15 cellular contexts compared by ENCODE assay signal in genomic region chr11:45676522-45677095, GRCh38. TPM values are rescaled to one million over a fixed set of nuclear protein-coding genes. Genes with fewer than 3 reads are reported as not detected.
DNase-seq lines count a peak whose midpoint lies in the region; ATAC-seq and TF ChIP-seq lines count a peak whose summit lies in the region.
"Had no signal": no experiment of that assay in that cellular context is flagged by ENCODE, and none has a peak within 500 bp of the region (broad histone marks: within the 10 kb centered on the region; RNA-seq: fewer than 3 reads in every experiment).

No MANE protein-coding gene starts in this region.

- DNase-seq in sigmoid colon, result peak; percentile 39
- no peak for DNase-seq in COLO668 (lab: John Stamatoyannopoulos, UW; ENCODE audit: unreplicated experiment)
- DNase-seq in AML-193 (lab: John Stamatoyannopoulos, UW), result no peak
- no peak for DNase-seq in hepatocyte (ENCODE audit: low spot score)
- no peak for DNase-seq in SK-N-DZ (ENCODE audit: low spot score)
- DNase-seq: activated CD4-positive, alpha-beta memory T cell treated with anti-CD3 and anti-CD28 coated beads for 36 hours; activated effector memory CD4-positive, alpha-beta T cell treated with Interleukin-2 at 50 U/mL for 16 hours; CD4-positive, CD25-positive, alpha-beta regulatory T cell; heart right ventricle; left ventricle myocardium superior; NCI-H1417 treated with DMSO at 0.1 percent for 48 hours; NCI-H69 had no signal

- H3K9me2 ChIP-seq in hepatocyte (replicated peaks; ENCODE audit: insufficient read depth), result no peaks in the 10 kb centered on the region

- TF ChIP-seq EP300 in sigmoid colon (IDR thresholded peaks at IDR 0.05), result no peak

- H3K27ac ChIP-seq in sigmoid colon, result no peak overlapping the region
- no peak overlapping the region for H3K27ac ChIP-seq in hepatocyte
- H3K27ac ChIP-seq: heart right ventricle had no signal

- no peaks in the 10 kb centered on the region for H4K20me1 ChIP-seq in hepatocyte (ENCODE audit: insufficient read depth, poor library complexity, severe bottlenecking)

- no peak overlapping the region for H2AFZ ChIP-seq in hepatocyte

- TF ChIP-seq POLR2A in sigmoid colon (IDR thresholded peaks at IDR 0.05), result no peak

- no peaks in the 10 kb centered on the region for H3K9me3 ChIP-seq in sigmoid colon
- no peaks in the 10 kb centered on the region for H3K9me3 ChIP-seq in hepatocyte (ENCODE audit: low read depth)
- H3K9me3 ChIP-seq: heart right ventricle had no signal

- TF ChIP-seq CTCF in sigmoid colon (IDR thresholded peaks at IDR 0.05) (no peak), hepatocyte (IDR thresholded peaks at IDR 0.05; ENCODE audit: poor library complexity) (no peak)

- peak; percentile 86 for ATAC-seq in GM19023 (IDR thresholded peaks at IDR 0.05; ENCODE audit: unreplicated experiment)
- ATAC-seq in GM21723 (IDR thresholded peaks at IDR 0.05; ENCODE audit: unreplicated experiment), result peak; percentile 98
- ATAC-seq in HG03103 (IDR thresholded peaks at IDR 0.05; ENCODE audit: low read depth, unreplicated experiment), result peak; percentile 80
- ATAC-seq: heart right ventricle, left ventricle myocardium superior had no signal

- H3K4me2 ChIP-seq in hepatocyte, result no peak overlapping the region

- 90 to 91% methylated on average over 7 of the region's 7 CpGs for WGBS in sigmoid colon, 2 donors
- WGBS in hepatocyte (ENCODE audit: low lambda C conversion rate, missing lambda C conversion rate), result 95% methylated on average over 7 of the region's 7 CpGs

- no peaks in the 10 kb centered on the region for H3K79me2 ChIP-seq in hepatocyte

- H3K4me3 ChIP-seq in sigmoid colon (no peak overlapping the region), hepatocyte (no peak overlapping the region)
- H3K4me3 ChIP-seq: heart right ventricle had no signal

- no peaks in the 10 kb centered on the region for H3K4me1 ChIP-seq in sigmoid colon
- no peaks in the 10 kb centered on the region for H3K4me1 ChIP-seq in hepatocyte (ENCODE audit: insufficient read depth)

- intact Hi-C loops in sigmoid colon (cut with DNase I), result no loop called here

- H3K36me3 ChIP-seq in sigmoid colon (no peaks in the 10 kb centered on the region), hepatocyte (replicated peaks; ENCODE audit: insufficient read depth, low read depth) (no peaks in the 10 kb centered on the region)
- H3K36me3 ChIP-seq: heart right ventricle had no signal

- H3K27me3 ChIP-seq in sigmoid colon (no peaks in the 10 kb centered on the region), hepatocyte (no peaks in the 10 kb centered on the region)

RNA-seq across cellular contexts. Expression of gene CHST1, which starts 11.2 kb away (rescaled TPM):
- total RNA-seq in sigmoid colon (1 to 10 TPM in 3 of 4 donors, under 1 TPM in 1; 0.55 to 1.5 (median 1.5) TPM), hepatocyte (1.3 and 2.9 TPM in 2 replicates)
- polyA plus RNA-seq in sigmoid colon (1 to 10 TPM in 1 of 3 donors, under 1 TPM in 2; 0.23 to 1.2 (median 0.60) TPM), hepatocyte (1.9 and 2.9 TPM in 2 replicates)
- polyA plus RNA-seq in SK-N-DZ (2014; cell fraction: cytosol; rRNA removed), result 0.08 TPM in 1 of 2 replicates, not detected in the other
- polyA plus RNA-seq in SK-N-DZ (2014; cell fraction: nucleus; rRNA removed), result 0.25 and 0.75 TPM in 2 replicates
